ENCODE assay signal across 1 cellular context in genomic region chr17:4789701-4789950, GRCh38.
TF ChIP-seq lines count a peak whose summit lies in the region.

No MANE protein-coding gene starts in this region.

TF ChIP-seq in HEK293, 187 proteins besides CTCF, POLR2A, EP300 and RAD21 (continued from another document):
- peak; percentile 58 for TF ChIP-seq PATZ1 (tag by site-specific recombination; IDR thresholded peaks at IDR 0.05)
- peak; percentile 96 for TF ChIP-seq ZNF341 (tag by site-specific recombination; IDR thresholded peaks at IDR 0.05; ENCODE audit: low read depth)
- TF ChIP-seq ZNF501 (tag by site-specific recombination; IDR thresholded peaks at IDR 0.05): no peak
